ENCODE assay signal across 1 cellular context in the genomic region with DNA sequence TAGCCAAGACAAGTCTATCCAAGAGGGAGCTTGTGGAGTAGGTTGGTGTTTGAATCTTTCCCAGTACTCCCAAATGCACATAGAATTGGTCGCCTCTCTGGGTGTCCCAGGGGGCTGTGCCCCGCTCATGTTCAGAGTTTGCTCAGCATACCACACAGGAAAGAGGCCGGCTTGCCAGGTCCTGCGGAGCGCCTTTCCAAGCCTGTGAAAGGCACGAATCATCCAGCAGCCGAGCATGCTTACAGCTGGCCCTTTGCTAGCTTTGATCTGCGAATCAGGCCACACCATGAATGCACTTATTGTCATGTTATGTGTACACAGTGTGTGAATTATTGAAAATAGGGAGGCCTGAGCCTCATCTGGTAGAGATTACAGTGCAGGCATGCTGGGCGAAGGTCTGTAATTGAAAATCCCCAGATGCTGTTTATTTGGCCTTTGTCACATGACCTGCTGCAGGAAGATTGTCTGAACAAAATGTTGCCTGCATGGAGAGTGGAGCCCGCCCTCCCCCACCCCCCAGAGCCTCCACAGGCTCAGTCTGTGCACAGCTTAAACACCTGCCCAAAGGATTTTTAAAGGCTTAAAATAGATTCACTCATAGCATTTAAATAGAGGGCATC.
TF ChIP-seq lines count a peak whose summit lies in the region.

No MANE protein-coding gene starts in this region.

TF ChIP-seq in HEK293, 187 proteins besides CTCF, POLR2A, EP300 and RAD21 (continued from another document):
- TF ChIP-seq, protein P1, sequence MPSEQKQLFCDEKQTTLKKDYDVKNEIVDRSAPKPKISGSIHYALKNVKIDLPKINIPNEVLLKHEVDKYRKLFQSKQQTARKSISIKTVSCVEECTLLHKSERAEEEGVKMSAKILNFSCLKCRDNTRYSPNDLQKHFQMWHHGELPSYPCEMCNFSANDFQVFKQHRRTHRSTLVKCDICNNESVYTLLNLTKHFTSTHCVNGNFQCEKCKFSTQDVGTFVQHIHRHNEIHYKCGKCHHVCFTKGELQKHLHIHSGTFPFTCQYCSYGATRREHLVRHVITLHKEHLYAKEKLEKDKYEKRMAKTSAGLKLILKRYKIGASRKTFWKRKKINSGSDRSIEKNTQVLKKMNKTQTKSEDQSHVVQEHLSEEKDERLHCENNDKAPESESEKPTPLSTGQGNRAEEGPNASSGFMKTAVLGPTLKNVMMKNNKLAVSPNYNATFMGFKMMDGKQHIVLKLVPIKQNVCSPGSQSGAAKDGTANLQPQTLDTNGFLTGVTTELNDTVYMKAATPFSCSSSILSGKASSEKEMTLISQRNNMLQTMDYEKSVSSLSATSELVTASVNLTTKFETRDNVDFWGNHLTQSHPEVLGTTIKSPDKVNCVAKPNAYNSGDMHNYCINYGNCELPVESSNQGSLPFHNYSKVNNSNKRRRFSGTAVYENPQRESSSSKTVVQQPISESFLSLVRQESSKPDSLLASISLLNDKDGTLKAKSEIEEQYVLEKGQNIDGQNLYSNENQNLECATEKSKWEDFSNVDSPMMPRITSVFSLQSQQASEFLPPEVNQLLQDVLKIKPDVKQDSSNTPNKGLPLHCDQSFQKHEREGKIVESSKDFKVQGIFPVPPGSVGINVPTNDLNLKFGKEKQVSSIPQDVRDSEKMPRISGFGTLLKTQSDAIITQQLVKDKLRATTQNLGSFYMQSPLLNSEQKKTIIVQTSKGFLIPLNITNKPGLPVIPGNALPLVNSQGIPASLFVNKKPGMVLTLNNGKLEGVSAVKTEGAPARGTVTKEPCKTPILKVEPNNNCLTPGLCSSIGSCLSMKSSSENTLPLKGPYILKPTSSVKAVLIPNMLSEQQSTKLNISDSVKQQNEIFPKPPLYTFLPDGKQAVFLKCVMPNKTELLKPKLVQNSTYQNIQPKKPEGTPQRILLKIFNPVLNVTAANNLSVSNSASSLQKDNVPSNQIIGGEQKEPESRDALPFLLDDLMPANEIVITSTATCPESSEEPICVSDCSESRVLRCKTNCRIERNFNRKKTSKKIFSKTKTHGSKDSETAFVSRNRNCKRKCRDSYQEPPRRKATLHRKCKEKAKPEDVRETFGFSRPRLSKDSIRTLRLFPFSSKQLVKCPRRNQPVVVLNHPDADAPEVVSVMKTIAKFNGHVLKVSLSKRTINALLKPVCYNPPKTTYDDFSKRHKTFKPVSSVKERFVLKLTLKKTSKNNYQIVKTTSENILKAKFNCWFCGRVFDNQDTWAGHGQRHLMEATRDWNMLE (tag by site-specific recombination; conservative IDR thresholded peaks at IDR 0.05; ENCODE audit: low read depth) = no peak
- TF ChIP-seq ZNF624 (tag by site-specific recombination; IDR thresholded peaks at IDR 0.05) (no peak), ZNF544 (tag by site-specific recombination; IDR thresholded peaks at IDR 0.05) (no peak), ZFP37 (tag by site-specific recombination; IDR thresholded peaks at IDR 0.05) (no peak), ZBTB17 (tag by site-specific recombination; IDR thresholded peaks at IDR 0.05) (peak; percentile 76; the same call in 1 of the 2 replicates), SP2 (tag by site-specific recombination; IDR thresholded peaks at IDR 0.05) (no peak), ZNF654 (tag by site-specific recombination; IDR thresholded peaks at IDR 0.05; ENCODE audit: low read depth) (no peak), ZNF530 (tag by site-specific recombination; IDR thresholded peaks at IDR 0.05; ENCODE audit: low read depth) (no peak)
- TF ChIP-seq, protein P2, sequence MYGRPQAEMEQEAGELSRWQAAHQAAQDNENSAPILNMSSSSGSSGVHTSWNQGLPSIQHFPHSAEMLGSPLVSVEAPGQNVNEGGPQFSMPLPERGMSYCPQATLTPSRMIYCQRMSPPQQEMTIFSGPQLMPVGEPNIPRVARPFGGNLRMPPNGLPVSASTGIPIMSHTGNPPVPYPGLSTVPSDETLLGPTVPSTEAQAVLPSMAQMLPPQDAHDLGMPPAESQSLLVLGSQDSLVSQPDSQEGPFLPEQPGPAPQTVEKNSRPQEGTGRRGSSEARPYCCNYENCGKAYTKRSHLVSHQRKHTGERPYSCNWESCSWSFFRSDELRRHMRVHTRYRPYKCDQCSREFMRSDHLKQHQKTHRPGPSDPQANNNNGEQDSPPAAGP (tag by site-specific recombination; IDR thresholded peaks at IDR 0.05) = no peak
- TF ChIP-seq, protein P3, sequence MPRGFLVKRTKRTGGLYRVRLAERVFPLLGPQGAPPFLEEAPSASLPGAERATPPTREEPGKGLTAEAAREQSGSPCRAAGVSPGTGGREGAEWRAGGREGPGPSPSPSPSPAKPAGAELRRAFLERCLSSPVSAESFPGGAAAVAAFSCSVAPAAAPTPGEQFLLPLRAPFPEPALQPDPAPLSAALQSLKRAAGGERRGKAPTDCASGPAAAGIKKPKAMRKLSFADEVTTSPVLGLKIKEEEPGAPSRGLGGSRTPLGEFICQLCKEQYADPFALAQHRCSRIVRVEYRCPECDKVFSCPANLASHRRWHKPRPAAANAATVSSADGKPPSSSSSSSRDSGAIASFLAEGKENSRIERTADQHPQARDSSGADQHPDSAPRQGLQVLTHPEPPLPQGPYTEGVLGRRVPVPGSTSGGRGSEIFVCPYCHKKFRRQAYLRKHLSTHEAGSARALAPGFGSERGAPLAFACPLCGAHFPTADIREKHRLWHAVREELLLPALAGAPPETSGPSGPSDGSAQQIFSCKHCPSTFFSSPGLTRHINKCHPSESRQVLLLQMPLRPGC (tag by site-specific recombination; IDR thresholded peaks at IDR 0.05) = no peak
